In the genomic region with DNA sequence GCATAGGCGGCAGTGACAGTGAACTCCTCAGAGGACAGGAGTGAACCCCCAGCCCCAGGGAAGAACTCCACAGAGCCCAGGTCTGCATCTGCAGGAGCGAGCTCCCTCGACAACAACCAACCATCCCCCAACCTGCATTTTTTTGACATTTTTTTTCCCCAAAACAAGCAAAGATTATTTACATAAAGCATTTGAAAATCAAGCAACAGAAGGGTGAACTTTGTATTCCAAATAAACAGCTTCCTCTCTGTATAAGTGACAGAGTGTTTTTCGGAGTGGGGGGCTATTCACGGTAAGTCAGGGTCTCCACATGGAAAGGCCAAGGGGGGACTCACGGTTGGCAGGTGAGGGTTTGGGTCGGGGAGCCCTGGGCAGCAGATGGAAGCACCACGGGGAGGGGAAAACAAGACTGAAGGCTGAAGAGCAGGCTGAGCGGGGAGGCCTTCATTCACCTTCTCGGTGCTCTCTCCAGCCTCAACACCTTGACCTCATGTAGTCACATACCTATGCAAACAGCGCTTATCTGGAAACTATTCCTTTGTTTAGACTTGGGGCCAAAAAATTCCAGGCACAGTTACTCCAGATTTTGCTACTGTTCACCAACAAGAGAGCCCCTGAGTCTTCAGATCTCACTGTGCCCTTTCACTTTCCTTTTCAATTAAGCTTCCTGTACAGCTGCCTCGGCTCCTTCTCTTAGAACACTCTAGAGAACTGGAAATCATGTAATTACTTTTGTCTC, we compare ENCODE assay signal across 8 cellular contexts. TPM values are rescaled to one million over a fixed set of nuclear protein-coding genes. Genes with fewer than 3 reads are reported as not detected.
A peak's percentile ranks its signal among the peaks of the same experiment; 100 is the strongest.
DNase-seq lines count a peak whose midpoint lies in the region; ATAC-seq and TF ChIP-seq lines count a peak whose summit lies in the region.

No MANE protein-coding gene starts in this region.

- ATAC-seq in GM21576 (IDR thresholded peaks at IDR 0.05; ENCODE audit: unreplicated experiment): peak; percentile 44

- peak overlapping the region; percentile 11 to 35 for H3K4me3 ChIP-seq in prostate gland

- H3K27me3 ChIP-seq in prostate gland (replicated peaks; ENCODE audit: insufficient read depth): no peaks in the 10 kb centered on the region

- 25% methylated on average over 12 of the region's 12 CpGs for WGBS in prostate gland

- intact Hi-C loops in prostate gland (cut with DNase I): no loop called here

- peak; percentile 45 for DNase-seq in DMS79 (lab: John Stamatoyannopoulos, UW)
- peak; percentile 83 for DNase-seq in NCI-H2029 treated with DMSO at 0.1 percent for 48 hours (lab: John Stamatoyannopoulos, UW)
- DNase-seq in activated effector memory CD4-positive, alpha-beta T cell treated with Interleukin-2 at 50 U/mL for 16 hours: peak; percentile 22
- peak; percentile 53 for DNase-seq in globus pallidus (ENCODE audit: low spot score)
- peak; percentile 35 for DNase-seq in prostate gland (ENCODE audit: low spot score)
- DNase-seq in NCI-H1930 (lab: John Stamatoyannopoulos, UW): no peak
- no peak for DNase-seq in NK-92 treated with Interleukin-12 subunit alpha and Interleukin-12 subunit beta, amount 100 ng/mL, for 24 hours (lab: John Stamatoyannopoulos, UW)

- no peak for TF ChIP-seq POLR2A in prostate gland (IDR thresholded peaks at IDR 0.05)

- peak overlapping the region; percentile 83 to 87 for H3K27ac ChIP-seq in prostate gland

- TF ChIP-seq CTCF in prostate gland (IDR thresholded peaks at IDR 0.05): no peak

- no peaks in the 10 kb centered on the region for H3K36me3 ChIP-seq in prostate gland

- no peaks in the 10 kb centered on the region for H3K9me3 ChIP-seq in prostate gland

- peaks cover 6% of the 10 kb centered on the region for H3K4me1 ChIP-seq in prostate gland (replicated peaks)

RNA-seq across cellular contexts. Expression of gene C2CD2, which starts 27.6 kb away (rescaled TPM):
- total RNA-seq in prostate gland: 10 to 100 TPM; 27.3 to 30.5 TPM

RNA-seq across cellular contexts. Expression of gene PRDM15, which starts 47.1 kb away (rescaled TPM):
- 10 to 100 TPM in 1 of 2 donors, 1 to 10 TPM in 1; 6.7 to 18.1 TPM for total RNA-seq in prostate gland

Comparison
In these comparisons a context has a peak if more than half of its experiments do, and no peak if none do; other contexts are left out.
1. DNase-seq: peak in DMS79 (single experiment), NCI-H2029 treated with DMSO at 0.1 percent for 48 hours (single experiment), activated effector memory CD4-positive, alpha-beta T cell treated with Interleukin-2 at 50 U/mL for 16 hours (single experiment), globus pallidus (single experiment) and prostate gland (single experiment); none in NCI-H1930 (0 of 2) and NK-92 treated with Interleukin-12 subunit alpha and Interleukin-12 subunit beta, amount 100 ng/mL, for 24 hours (single experiment).